In the genomic region with DNA sequence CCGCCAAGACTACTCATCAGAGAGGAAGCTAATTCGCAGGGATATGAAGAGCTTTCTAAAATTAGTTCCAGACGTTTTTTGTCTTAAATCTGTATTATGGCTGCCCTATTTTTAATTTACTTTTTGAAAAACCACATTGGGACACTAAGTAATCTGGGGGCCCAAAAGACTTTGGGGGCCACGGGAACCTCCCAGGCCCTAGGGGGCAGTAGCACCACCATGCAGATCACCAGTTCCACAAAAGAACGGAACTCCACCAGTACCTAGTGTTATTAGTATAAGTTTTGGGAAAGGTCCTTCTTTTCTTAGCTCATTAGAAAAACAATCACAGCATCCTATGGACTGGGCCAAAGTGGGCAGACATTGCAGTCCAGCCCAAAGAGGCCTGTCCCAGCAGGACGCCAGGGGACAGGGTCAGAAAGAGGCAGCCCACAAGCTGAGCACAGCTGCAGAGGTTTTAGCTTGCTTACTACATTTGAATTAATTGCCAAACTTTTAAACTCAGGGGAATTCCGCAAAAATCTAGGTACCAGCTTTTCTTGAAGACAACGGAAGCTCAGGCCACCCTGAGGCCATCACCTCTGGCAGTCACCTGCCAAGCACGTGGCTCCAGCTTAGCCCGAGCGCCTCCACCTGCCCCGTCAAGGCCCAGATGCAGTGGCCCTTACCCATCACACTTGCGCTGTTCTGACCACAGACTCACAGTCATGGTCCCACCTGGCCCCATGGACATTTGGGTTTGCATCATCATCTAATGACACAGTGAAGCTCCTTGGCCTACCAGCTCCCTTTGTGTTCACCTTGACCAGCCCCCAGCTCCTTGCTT, we compare ENCODE assay signal across 1 cellular context.
A peak's percentile ranks its signal among the peaks of the same experiment; 100 is the strongest.
TF ChIP-seq lines count a peak whose summit lies in the region.

No MANE protein-coding gene starts in this region.

TF ChIP-seq in K562, 482 proteins besides CTCF, POLR2A, EP300 and RAD21:
- no peak for TF ChIP-seq FOXA3 (CRISPR knock-in tag; conservative IDR thresholded peaks at IDR 0.05 in 1 of 2, IDR thresholded peaks at IDR 0.05 in 1 of 2)
- TF ChIP-seq, protein P1, sequence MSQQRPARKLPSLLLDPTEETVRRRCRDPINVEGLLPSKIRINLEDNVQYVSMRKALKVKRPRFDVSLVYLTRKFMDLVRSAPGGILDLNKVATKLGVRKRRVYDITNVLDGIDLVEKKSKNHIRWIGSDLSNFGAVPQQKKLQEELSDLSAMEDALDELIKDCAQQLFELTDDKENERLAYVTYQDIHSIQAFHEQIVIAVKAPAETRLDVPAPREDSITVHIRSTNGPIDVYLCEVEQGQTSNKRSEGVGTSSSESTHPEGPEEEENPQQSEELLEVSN (IDR thresholded peaks at IDR 0.05; ENCODE audit: borderline replicate concordance in 1 of 2, extremely low read depth in 1 of 2, insufficient read depth in 1 of 2, insufficient read length in 1 of 2, low read depth in 1 of 2, low read length in 1 of 2, poor library complexity in 1 of 2, severe bottlenecking in 1 of 2): peak in 1 of 2 experiments; percentile 36
- TF ChIP-seq, protein P2, sequence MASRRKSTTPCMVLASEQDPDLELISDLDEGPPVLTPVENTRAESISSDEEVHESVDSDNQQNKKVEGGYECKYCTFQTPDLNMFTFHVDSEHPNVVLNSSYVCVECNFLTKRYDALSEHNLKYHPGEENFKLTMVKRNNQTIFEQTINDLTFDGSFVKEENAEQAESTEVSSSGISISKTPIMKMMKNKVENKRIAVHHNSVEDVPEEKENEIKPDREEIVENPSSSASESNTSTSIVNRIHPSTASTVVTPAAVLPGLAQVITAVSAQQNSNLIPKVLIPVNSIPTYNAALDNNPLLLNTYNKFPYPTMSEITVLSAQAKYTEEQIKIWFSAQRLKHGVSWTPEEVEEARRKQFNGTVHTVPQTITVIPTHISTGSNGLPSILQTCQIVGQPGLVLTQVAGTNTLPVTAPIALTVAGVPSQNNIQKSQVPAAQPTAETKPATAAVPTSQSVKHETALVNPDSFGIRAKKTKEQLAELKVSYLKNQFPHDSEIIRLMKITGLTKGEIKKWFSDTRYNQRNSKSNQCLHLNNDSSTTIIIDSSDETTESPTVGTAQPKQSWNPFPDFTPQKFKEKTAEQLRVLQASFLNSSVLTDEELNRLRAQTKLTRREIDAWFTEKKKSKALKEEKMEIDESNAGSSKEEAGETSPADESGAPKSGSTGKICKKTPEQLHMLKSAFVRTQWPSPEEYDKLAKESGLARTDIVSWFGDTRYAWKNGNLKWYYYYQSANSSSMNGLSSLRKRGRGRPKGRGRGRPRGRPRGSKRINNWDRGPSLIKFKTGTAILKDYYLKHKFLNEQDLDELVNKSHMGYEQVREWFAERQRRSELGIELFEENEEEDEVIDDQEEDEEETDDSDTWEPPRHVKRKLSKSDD (conservative IDR thresholded peaks at IDR 0.05; ENCODE audit: low read length): no peak
- TF ChIP-seq SMARCC2 (IDR thresholded peaks at IDR 0.05; ENCODE audit: low read depth): no peak
- TF ChIP-seq, protein P3, sequence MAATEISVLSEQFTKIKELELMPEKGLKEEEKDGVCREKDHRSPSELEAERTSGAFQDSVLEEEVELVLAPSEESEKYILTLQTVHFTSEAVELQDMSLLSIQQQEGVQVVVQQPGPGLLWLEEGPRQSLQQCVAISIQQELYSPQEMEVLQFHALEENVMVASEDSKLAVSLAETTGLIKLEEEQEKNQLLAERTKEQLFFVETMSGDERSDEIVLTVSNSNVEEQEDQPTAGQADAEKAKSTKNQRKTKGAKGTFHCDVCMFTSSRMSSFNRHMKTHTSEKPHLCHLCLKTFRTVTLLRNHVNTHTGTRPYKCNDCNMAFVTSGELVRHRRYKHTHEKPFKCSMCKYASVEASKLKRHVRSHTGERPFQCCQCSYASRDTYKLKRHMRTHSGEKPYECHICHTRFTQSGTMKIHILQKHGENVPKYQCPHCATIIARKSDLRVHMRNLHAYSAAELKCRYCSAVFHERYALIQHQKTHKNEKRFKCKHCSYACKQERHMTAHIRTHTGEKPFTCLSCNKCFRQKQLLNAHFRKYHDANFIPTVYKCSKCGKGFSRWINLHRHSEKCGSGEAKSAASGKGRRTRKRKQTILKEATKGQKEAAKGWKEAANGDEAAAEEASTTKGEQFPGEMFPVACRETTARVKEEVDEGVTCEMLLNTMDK (IDR thresholded peaks at IDR 0.05; ENCODE audit: borderline replicate concordance, insufficient read depth, low read depth, low read length, poor library complexity, severe bottlenecking): peak; percentile 85
- peak; percentile 16; the same call in 1 of the 2 replicates for TF ChIP-seq L3MBTL2 (IDR thresholded peaks at IDR 0.05)
- TF ChIP-seq SP2 (IDR thresholded peaks at IDR 0.05; ENCODE audit: extremely low read depth, low read depth, low read length, poor library complexity, severe bottlenecking): peak; percentile 21
- TF ChIP-seq, protein P4, sequence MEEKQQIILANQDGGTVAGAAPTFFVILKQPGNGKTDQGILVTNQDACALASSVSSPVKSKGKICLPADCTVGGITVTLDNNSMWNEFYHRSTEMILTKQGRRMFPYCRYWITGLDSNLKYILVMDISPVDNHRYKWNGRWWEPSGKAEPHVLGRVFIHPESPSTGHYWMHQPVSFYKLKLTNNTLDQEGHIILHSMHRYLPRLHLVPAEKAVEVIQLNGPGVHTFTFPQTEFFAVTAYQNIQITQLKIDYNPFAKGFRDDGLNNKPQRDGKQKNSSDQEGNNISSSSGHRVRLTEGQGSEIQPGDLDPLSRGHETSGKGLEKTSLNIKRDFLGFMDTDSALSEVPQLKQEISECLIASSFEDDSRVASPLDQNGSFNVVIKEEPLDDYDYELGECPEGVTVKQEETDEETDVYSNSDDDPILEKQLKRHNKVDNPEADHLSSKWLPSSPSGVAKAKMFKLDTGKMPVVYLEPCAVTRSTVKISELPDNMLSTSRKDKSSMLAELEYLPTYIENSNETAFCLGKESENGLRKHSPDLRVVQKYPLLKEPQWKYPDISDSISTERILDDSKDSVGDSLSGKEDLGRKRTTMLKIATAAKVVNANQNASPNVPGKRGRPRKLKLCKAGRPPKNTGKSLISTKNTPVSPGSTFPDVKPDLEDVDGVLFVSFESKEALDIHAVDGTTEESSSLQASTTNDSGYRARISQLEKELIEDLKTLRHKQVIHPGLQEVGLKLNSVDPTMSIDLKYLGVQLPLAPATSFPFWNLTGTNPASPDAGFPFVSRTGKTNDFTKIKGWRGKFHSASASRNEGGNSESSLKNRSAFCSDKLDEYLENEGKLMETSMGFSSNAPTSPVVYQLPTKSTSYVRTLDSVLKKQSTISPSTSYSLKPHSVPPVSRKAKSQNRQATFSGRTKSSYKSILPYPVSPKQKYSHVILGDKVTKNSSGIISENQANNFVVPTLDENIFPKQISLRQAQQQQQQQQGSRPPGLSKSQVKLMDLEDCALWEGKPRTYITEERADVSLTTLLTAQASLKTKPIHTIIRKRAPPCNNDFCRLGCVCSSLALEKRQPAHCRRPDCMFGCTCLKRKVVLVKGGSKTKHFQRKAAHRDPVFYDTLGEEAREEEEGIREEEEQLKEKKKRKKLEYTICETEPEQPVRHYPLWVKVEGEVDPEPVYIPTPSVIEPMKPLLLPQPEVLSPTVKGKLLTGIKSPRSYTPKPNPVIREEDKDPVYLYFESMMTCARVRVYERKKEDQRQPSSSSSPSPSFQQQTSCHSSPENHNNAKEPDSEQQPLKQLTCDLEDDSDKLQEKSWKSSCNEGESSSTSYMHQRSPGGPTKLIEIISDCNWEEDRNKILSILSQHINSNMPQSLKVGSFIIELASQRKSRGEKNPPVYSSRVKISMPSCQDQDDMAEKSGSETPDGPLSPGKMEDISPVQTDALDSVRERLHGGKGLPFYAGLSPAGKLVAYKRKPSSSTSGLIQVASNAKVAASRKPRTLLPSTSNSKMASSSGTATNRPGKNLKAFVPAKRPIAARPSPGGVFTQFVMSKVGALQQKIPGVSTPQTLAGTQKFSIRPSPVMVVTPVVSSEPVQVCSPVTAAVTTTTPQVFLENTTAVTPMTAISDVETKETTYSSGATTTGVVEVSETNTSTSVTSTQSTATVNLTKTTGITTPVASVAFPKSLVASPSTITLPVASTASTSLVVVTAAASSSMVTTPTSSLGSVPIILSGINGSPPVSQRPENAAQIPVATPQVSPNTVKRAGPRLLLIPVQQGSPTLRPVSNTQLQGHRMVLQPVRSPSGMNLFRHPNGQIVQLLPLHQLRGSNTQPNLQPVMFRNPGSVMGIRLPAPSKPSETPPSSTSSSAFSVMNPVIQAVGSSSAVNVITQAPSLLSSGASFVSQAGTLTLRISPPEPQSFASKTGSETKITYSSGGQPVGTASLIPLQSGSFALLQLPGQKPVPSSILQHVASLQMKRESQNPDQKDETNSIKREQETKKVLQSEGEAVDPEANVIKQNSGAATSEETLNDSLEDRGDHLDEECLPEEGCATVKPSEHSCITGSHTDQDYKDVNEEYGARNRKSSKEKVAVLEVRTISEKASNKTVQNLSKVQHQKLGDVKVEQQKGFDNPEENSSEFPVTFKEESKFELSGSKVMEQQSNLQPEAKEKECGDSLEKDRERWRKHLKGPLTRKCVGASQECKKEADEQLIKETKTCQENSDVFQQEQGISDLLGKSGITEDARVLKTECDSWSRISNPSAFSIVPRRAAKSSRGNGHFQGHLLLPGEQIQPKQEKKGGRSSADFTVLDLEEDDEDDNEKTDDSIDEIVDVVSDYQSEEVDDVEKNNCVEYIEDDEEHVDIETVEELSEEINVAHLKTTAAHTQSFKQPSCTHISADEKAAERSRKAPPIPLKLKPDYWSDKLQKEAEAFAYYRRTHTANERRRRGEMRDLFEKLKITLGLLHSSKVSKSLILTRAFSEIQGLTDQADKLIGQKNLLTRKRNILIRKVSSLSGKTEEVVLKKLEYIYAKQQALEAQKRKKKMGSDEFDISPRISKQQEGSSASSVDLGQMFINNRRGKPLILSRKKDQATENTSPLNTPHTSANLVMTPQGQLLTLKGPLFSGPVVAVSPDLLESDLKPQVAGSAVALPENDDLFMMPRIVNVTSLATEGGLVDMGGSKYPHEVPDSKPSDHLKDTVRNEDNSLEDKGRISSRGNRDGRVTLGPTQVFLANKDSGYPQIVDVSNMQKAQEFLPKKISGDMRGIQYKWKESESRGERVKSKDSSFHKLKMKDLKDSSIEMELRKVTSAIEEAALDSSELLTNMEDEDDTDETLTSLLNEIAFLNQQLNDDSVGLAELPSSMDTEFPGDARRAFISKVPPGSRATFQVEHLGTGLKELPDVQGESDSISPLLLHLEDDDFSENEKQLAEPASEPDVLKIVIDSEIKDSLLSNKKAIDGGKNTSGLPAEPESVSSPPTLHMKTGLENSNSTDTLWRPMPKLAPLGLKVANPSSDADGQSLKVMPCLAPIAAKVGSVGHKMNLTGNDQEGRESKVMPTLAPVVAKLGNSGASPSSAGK (IDR thresholded peaks at IDR 0.05): peak; percentile 44; the same call in 1 of the 2 replicates
- no peak for TF ChIP-seq SMAD3 (CRISPR knock-in tag; conservative IDR thresholded peaks at IDR 0.05)
- TF ChIP-seq TBP (optimal IDR thresholded peaks at IDR 0.05; ENCODE audit: low read depth, low read length): peak; percentile 2
- no peak for TF ChIP-seq CEBPB (tag; IDR thresholded peaks at IDR 0.05)
